Comparison of ENCODE assay signal across 1 cellular context in genomic region chr19:7098701-7099596, GRCh38.
TF ChIP-seq lines count a peak whose summit lies in the region.

No MANE protein-coding gene starts in this region.

TF ChIP-seq in HepG2, 621 proteins besides CTCF, POLR2A, EP300 and RAD21 (continued from another document and continues in another):
- TF ChIP-seq UBTF (CRISPR knock-in tag; IDR thresholded peaks at IDR 0.05), result peak; percentile 75
- TF ChIP-seq PAF1 (CRISPR knock-in tag; IDR thresholded peaks at IDR 0.05), result no peak
- no peak for TF ChIP-seq NR2F6 (IDR thresholded peaks at IDR 0.05)
- TF ChIP-seq NR2F6 (CRISPR knock-in tag; IDR thresholded peaks at IDR 0.05), result 0 out of 2 replicates have a peak, but pooled peaks have one; percentile 10
- no peak for TF ChIP-seq ZNF777 (CRISPR knock-in tag; IDR thresholded peaks at IDR 0.05)
- TF ChIP-seq RORA (CRISPR knock-in tag; IDR thresholded peaks at IDR 0.05), result no peak
- TF ChIP-seq ZNF367 (CRISPR knock-in tag; IDR thresholded peaks at IDR 0.05; ENCODE audit: borderline replicate concordance), result no peak
- TF ChIP-seq WIZ (CRISPR knock-in tag; IDR thresholded peaks at IDR 0.05), result no peak
- no peak for TF ChIP-seq SMAD9 (CRISPR knock-in tag; IDR thresholded peaks at IDR 0.05)
- no peak for TF ChIP-seq THAP7 (CRISPR knock-in tag; IDR thresholded peaks at IDR 0.05)
- no peak for TF ChIP-seq NFAT5 (CRISPR knock-in tag; IDR thresholded peaks at IDR 0.05)
- TF ChIP-seq CSRNP2 (CRISPR knock-in tag; conservative IDR thresholded peaks at IDR 0.05; ENCODE audit: low read depth), result no peak
- no peak; the same call in 1 of the 2 replicates for TF ChIP-seq IRF2 (CRISPR knock-in tag; IDR thresholded peaks at IDR 0.05)
- TF ChIP-seq ZBTB43 (CRISPR knock-in tag; conservative IDR thresholded peaks at IDR 0.05), result 0 out of 2 replicates have a peak, but pooled peaks have one; percentile 44
- TF ChIP-seq ZNF468 (CRISPR knock-in tag; IDR thresholded peaks at IDR 0.05), result no peak
- no peak for TF ChIP-seq SMARCC2 (IDR thresholded peaks at IDR 0.05)
- peak; percentile 87 for TF ChIP-seq YEATS2 (CRISPR knock-in tag; IDR thresholded peaks at IDR 0.05; ENCODE audit: borderline replicate concordance)
- TF ChIP-seq ZNF34 (CRISPR knock-in tag; IDR thresholded peaks at IDR 0.05; ENCODE audit: borderline replicate concordance), result no peak; the same call in 1 of the 2 replicates
- no peak for TF ChIP-seq NR2F2 (IDR thresholded peaks at IDR 0.05; ENCODE audit: borderline replicate concordance, low read depth)
- no peak for TF ChIP-seq ZNF282 (IDR thresholded peaks at IDR 0.05; ENCODE audit: partially characterized antibody)
- peak; percentile 82 for TF ChIP-seq HNRNPL (IDR thresholded peaks at IDR 0.05; ENCODE audit: low read depth, low read length)
- no peak for TF ChIP-seq TOPORS (CRISPR knock-in tag; IDR thresholded peaks at IDR 0.05)
- no peak for TF ChIP-seq ZNF318 (CRISPR knock-in tag; IDR thresholded peaks at IDR 0.05)
- peak; percentile 68 for TF ChIP-seq ZNF781 (CRISPR knock-in tag; IDR thresholded peaks at IDR 0.05; ENCODE audit: borderline replicate concordance, not compliant biosample characterization)
- TF ChIP-seq FOXA3 (CRISPR knock-in tag; IDR thresholded peaks at IDR 0.05), result no peak
- no peak for TF ChIP-seq SP1 (IDR thresholded peaks at IDR 0.05)
- 0 out of 2 replicates have a peak, but pooled peaks have one; percentile 50 for TF ChIP-seq SP1 (CRISPR knock-in tag; IDR thresholded peaks at IDR 0.05)
- TF ChIP-seq ZNF678 (CRISPR knock-in tag; IDR thresholded peaks at IDR 0.05), result no peak
- TF ChIP-seq ATM (IDR thresholded peaks at IDR 0.05; ENCODE audit: borderline replicate concordance), result no peak
- TF ChIP-seq ETV6 (CRISPR knock-in tag; conservative IDR thresholded peaks at IDR 0.05), result peak; percentile 51; the same call in 1 of the 2 replicates
- peak; percentile 60 for TF ChIP-seq HNRNPK (IDR thresholded peaks at IDR 0.05; ENCODE audit: low read depth, low read length, poor library complexity, severe bottlenecking)
- 0 out of 2 replicates have a peak, but pooled peaks have one; percentile 24 for TF ChIP-seq ATF7-NPFF (CRISPR knock-in tag; IDR thresholded peaks at IDR 0.05; ENCODE audit: low read depth)
- TF ChIP-seq ZMAT3 (CRISPR knock-in tag; conservative IDR thresholded peaks at IDR 0.05), result no peak; the same call in 1 of the 2 replicates
- no peak for TF ChIP-seq HHEX (CRISPR knock-in tag; IDR thresholded peaks at IDR 0.05)
- no peak for TF ChIP-seq ZBTB37 (CRISPR knock-in tag; IDR thresholded peaks at IDR 0.05)
- 0 out of 2 replicates have a peak, but pooled peaks have one; percentile 53 for TF ChIP-seq PCBP1 (IDR thresholded peaks at IDR 0.05; ENCODE audit: borderline replicate concordance, low read depth, low read length)
- TF ChIP-seq SALL1 (CRISPR knock-in tag; IDR thresholded peaks at IDR 0.05), result peak; percentile 51
- TF ChIP-seq TRAFD1 (CRISPR knock-in tag; IDR thresholded peaks at IDR 0.05; ENCODE audit: borderline replicate concordance), result no peak
- no peak for TF ChIP-seq MIXL1 (CRISPR knock-in tag; IDR thresholded peaks at IDR 0.05)
- TF ChIP-seq ZSCAN30 (CRISPR knock-in tag; IDR thresholded peaks at IDR 0.05), result no peak
